In the genomic region with DNA sequence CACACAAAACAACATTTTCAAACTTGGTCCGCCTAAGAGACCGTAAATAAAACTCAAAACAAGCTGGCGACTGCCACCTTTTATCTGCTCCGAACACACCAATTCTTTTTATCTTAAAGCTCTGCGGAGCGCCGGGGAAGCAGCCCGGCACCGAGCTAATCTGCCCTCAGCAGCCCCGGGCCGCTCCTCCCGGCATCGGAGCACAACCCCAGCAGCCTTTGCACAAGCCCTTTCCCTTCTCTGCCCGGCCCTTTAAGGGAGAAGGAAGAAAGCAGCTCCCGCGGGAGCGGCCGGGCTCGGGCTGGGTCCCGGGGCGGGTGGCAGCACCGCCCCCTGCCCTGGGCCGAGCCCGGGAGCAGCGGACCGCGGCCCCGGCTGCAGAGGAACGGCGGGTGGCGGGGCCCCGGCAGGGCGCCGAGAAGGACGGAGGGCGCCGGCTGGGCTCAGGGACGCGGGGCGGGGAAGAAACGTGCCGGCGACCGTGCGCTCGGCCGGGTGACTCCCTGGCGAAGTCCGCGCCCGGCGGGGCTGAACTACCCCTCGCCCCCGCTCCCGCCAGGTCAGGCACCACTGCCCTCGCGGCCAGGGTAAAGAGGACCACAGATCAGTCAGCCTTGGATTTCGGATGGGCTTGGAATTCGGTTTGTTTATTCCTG, we compare ENCODE assay signal across 8 cellular contexts.
DNase-seq lines count a peak whose midpoint lies in the region; ATAC-seq and TF ChIP-seq lines count a peak whose summit lies in the region.

No MANE protein-coding gene starts in this region.

- peak overlapping the region; percentile 73 for H3K27ac Mint-ChIP-seq in activated CD4-positive, alpha-beta T cell treated with anti-CD3 and anti-CD28 coated beads, Interleukin-2, amount 10 ng/mL, durations not matched to agents 24 days and 14 days
- H3K27ac Mint-ChIP-seq in stimulated activated naive CD8-positive, alpha-beta T cell treated with anti-CD3 and anti-CD28 coated beads, Interleukin-15, amount 100 ng/mL, for 72 hours, result no peak overlapping the region

- intact Hi-C loops in activated CD4-positive, alpha-beta T cell treated with anti-CD3 and anti-CD28 coated beads, Interleukin-2, amount 10 ng/mL, durations not matched to agents 24 days and 14 days (cut with micrococcal nuclease), result loop anchor here (1.0 to 5.0 kb wide), 2 partner anchors 8 to 1633 kb away; a partner anchor contains a TSS

- peaks cover 12% of the 10 kb centered on the region for H3K4me1 Mint-ChIP-seq in activated CD4-positive, alpha-beta T cell treated with anti-CD3 and anti-CD28 coated beads, Interleukin-2, amount 10 ng/mL, durations not matched to agents 24 days and 14 days
- peaks cover 32% of the 10 kb centered on the region for H3K4me1 Mint-ChIP-seq in stimulated activated naive CD8-positive, alpha-beta T cell treated with anti-CD3 and anti-CD28 coated beads, Interleukin-15, amount 100 ng/mL, for 72 hours

- H3K27me3 Mint-ChIP-seq in activated CD4-positive, alpha-beta T cell treated with anti-CD3 and anti-CD28 coated beads, Interleukin-2, amount 10 ng/mL, durations not matched to agents 24 days and 14 days, result peaks cover 52% of the 10 kb centered on the region
- no peaks in the 10 kb centered on the region for H3K27me3 Mint-ChIP-seq in stimulated activated naive CD8-positive, alpha-beta T cell treated with anti-CD3 and anti-CD28 coated beads, Interleukin-15, amount 100 ng/mL, for 72 hours

- TF ChIP-seq POLR2A in GM18505 (IDR thresholded peaks at IDR 0.05; ENCODE audit: borderline replicate concordance, extremely low read depth, insufficient read depth, insufficient read length), result no peak

- H3K36me3 ChIP-seq in kidney epithelial cell (ENCODE audit: control insufficient read depth, insufficient read depth, low read length), result no peaks in the 10 kb centered on the region

- peak overlapping the region; percentile 53 for H3K4me3 Mint-ChIP-seq in activated CD4-positive, alpha-beta T cell treated with anti-CD3 and anti-CD28 coated beads, Interleukin-2, amount 10 ng/mL, durations not matched to agents 24 days and 14 days
- H3K4me3 Mint-ChIP-seq in stimulated activated naive CD8-positive, alpha-beta T cell treated with anti-CD3 and anti-CD28 coated beads, Interleukin-15, amount 100 ng/mL, for 72 hours, result peak overlapping the region; percentile 59 to 65

- peaks cover 6% of the 10 kb centered on the region for H3K9me3 Mint-ChIP-seq in activated CD4-positive, alpha-beta T cell treated with anti-CD3 and anti-CD28 coated beads, Interleukin-2, amount 10 ng/mL, durations not matched to agents 24 days and 14 days
- H3K9me3 Mint-ChIP-seq in stimulated activated naive CD8-positive, alpha-beta T cell treated with anti-CD3 and anti-CD28 coated beads, Interleukin-15, amount 100 ng/mL, for 72 hours, result no peaks in the 10 kb centered on the region

- peak; percentile 11 for ATAC-seq in stimulated activated naive CD8-positive, alpha-beta T cell treated with anti-CD3 and anti-CD28 coated beads, Interleukin-15, amount 100 ng/mL, for 72 hours
- ATAC-seq in GM18505 (IDR thresholded peaks at IDR 0.05; ENCODE audit: unreplicated experiment), result no peak

- H3K27me3 ChIP-seq in kidney epithelial cell (ENCODE audit: control insufficient read depth, insufficient read depth, low read length), result peaks cover 10% of the 10 kb centered on the region

- peak overlapping the region; percentile 89 for H3K27ac ChIP-seq in caudate nucleus (ENCODE audit: low read depth, low read length)

- DNase-seq in activated CD4-positive, alpha-beta T cell treated with anti-CD3 and anti-CD28 coated beads, Interleukin-2, amount 10 ng/mL, durations not matched to agents 24 days and 14 days, result peak; percentile 63
- no peak for DNase-seq in activated CD4-positive, alpha-beta T cell treated with anti-CD3 and anti-CD28 coated beads, Interleukin-2, amount 50 U/mL, for 4 hours
- peak; percentile 65 for DNase-seq in NCI-H526 treated with DMSO at 0.1 percent for 48 hours (lab: John Stamatoyannopoulos, UW)
- peak in 4 of 61 donors; percentile 1 to 53 (median 20) for DNase-seq in caudate nucleus (lab: John Stamatoyannopoulos, UW)
- no peak for DNase-seq in kidney epithelial cell (ENCODE audit: low read depth)
- peak; percentile 13 to 25 for DNase-seq in stimulated activated naive CD8-positive, alpha-beta T cell treated with anti-CD3 and anti-CD28 coated beads, Interleukin-15, amount 100 ng/mL, for 72 hours
- no peak for DNase-seq in NAMALWA (ENCODE audit: low spot score)

- peaks cover 8% of the 10 kb centered on the region for H3K36me3 Mint-ChIP-seq in activated CD4-positive, alpha-beta T cell treated with anti-CD3 and anti-CD28 coated beads, Interleukin-2, amount 10 ng/mL, durations not matched to agents 24 days and 14 days (ENCODE audit: low read depth)

- no peak for TF ChIP-seq CTCF in kidney epithelial cell (IDR thresholded peaks at IDR 0.05; ENCODE audit: insufficient read depth, low read length, poor library complexity, severe bottlenecking)

- peak overlapping the region; percentile 62 for H3K4me3 ChIP-seq in kidney epithelial cell (ENCODE audit: low read depth, low read length)

Comparison
In these comparisons a context has a peak if more than half of its experiments do, and no peak if none do; other contexts are left out.
1. DNase-seq: peak in activated CD4-positive, alpha-beta T cell treated with anti-CD3 and anti-CD28 coated beads, Interleukin-2, amount 10 ng/mL, durations not matched to agents 24 days and 14 days (single experiment), NCI-H526 treated with DMSO at 0.1 percent for 48 hours (single experiment) and stimulated activated naive CD8-positive, alpha-beta T cell treated with anti-CD3 and anti-CD28 coated beads, Interleukin-15, amount 100 ng/mL, for 72 hours (2 of 2); none in activated CD4-positive, alpha-beta T cell treated with anti-CD3 and anti-CD28 coated beads, Interleukin-2, amount 50 U/mL, for 4 hours (0 of 2), kidney epithelial cell (single experiment) and NAMALWA (single experiment).